In genomic region chr2:65916177-65916576, GRCh38 we compare ENCODE assay signal across 32 cellular contexts.
"Had no signal": no experiment of that assay in that cellular context is flagged by ENCODE, and none has a peak within 500 bp of the region (broad histone marks: within the 10 kb centered on the region; RNA-seq: fewer than 3 reads in every experiment).

No MANE protein-coding gene starts in this region.

- H3K79me2 ChIP-seq: parathyroid adenoma had no signal

- H3K9ac ChIP-seq: parathyroid adenoma had no signal

- H2AFZ ChIP-seq: parathyroid adenoma had no signal

- H3K36me3 ChIP-seq: neutrophil, ovary, spleen, suprapubic skin, tibial artery, transverse colon, upper lobe of left lung, vagina had no signal

- FAIRE-seq: urothelium cell line had no signal

- DNase-seq: naive B cell; naive thymus-derived CD8-positive, alpha-beta T cell; nephron progenitor cell; nucleus accumbens; ovary; posterior cingulate gyrus; psoas muscle; right cardiac atrium; spleen; stimulated activated CD4-positive, alpha-beta T cell treated with anti-CD3 and anti-CD28 coated beads, Interleukin-12 subunit alpha, Interleukin-12 subunit beta, amount 100 ng/mL, for 4 hours; stimulated activated CD4-positive, alpha-beta T cell treated with anti-CD3 and anti-CD28 coated beads, Interleukin-1b, Interleukin-23, amount 100 ng/mL, for 48 hours; stimulated activated CD4-positive, alpha-beta T cell treated with anti-CD3 and anti-CD28 coated beads, Interleukin-4, amount 100 ng/mL, for 1 hour; stimulated activated CD4-positive, alpha-beta T cell treated with anti-CD3 and anti-CD28 coated beads, Interleukin-4, amount 100 ng/mL, for 4 hours; stimulated activated CD8-positive, alpha-beta memory T cell treated with anti-CD3 and anti-CD28 coated beads, Interleukin-4, amount 100 ng/mL, for 48 hours; stimulated activated naive CD4-positive, alpha-beta T cell; stimulated activated naive CD8-positive, alpha-beta T cell treated with anti-CD3 and anti-CD28 coated beads, Interleukin-15, amount 100 ng/mL, for 72 hours; stimulated activated naive CD8-positive, alpha-beta T cell treated with anti-CD3 and anti-CD28 coated beads, Interleukin-15, Interleukin-2, amounts not matched to agents 100 U/mL and 50 U/mL, for 24 hours; substantia nigra; testis; tibial artery; transverse colon had no signal

- ATAC-seq: naive thymus-derived CD8-positive, alpha-beta T cell; natural killer cell treated with Interleukin-12 subunit alpha and Interleukin-12 subunit beta and Interleukin-15 and Interleukin-18, amount 100 ng/mL, for 72 hours; psoas muscle; right cardiac atrium; sciatic nerve; stimulated activated memory B cell treated with anti-CD40 and anti-IgM and Interleukin-4, amounts not matched to agents 10 μg/mL and 1 μg/mL and 100 μg/mL, for 72 hours; stimulated activated naive CD8-positive, alpha-beta T cell treated with anti-CD3 and anti-CD28 coated beads, Interleukin-15, amount 100 ng/mL, for 72 hours; stimulated activated naive CD8-positive, alpha-beta T cell treated with anti-CD3 and anti-CD28 coated beads, Interleukin-15, Interleukin-2, amounts not matched to agents 100 U/mL and 50 U/mL, for 24 hours had no signal

- H3K27me3 ChIP-seq: neutrophil, ovary, spleen, suprapubic skin, testis, tibial artery, transverse colon, upper lobe of left lung, vagina had no signal

- H3K9me3 ChIP-seq: neutrophil, ovary, psoas muscle, spleen, suprapubic skin, testis, tibial artery, transverse colon, upper lobe of left lung, vagina had no signal

- H3K4me2 ChIP-seq: smooth muscle cell had no signal

- H3K27ac ChIP-seq: neutrophil, ovary, parathyroid adenoma, psoas muscle, skin epidermis, spleen, suprapubic skin, testis, tibial artery, transverse colon, upper lobe of left lung, vagina had no signal

- H3K4me1 ChIP-seq: psoas muscle, spleen, suprapubic skin, testis, tibial artery, upper lobe of left lung had no signal

- H3K4me3 ChIP-seq: ovary, psoas muscle, skin epidermis, smooth muscle cell, spleen, suprapubic skin, testis, tibial artery, transverse colon, upper lobe of left lung, vagina had no signal
